In the genomic region with DNA sequence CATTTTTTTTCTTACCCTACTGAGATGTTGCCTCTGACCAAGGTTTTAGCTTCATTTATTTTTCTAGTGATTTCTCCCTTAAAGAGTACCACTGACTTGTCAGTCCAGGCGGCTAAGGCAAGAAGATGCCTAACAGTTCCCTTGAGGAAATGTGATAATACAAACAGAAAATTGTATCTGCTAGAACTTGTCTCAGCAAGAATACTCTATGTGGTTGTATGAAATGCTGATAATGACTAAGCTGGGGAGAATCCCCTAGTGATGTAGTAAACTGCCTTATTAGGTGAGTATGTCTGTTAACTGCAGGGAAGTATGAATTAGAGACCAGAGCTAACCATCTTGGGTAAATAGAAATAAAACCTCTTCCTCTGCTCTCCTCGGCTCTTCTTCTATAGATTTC, we compare ENCODE assay signal across 12 cellular contexts. TPM values are rescaled to one million over a fixed set of nuclear protein-coding genes. Genes with fewer than 3 reads are reported as not detected.
A peak's percentile ranks its signal among the peaks of the same experiment; 100 is the strongest.
DNase-seq lines count a peak whose midpoint lies in the region; ATAC-seq and TF ChIP-seq lines count a peak whose summit lies in the region.
"Had no signal": no experiment of that assay in that cellular context is flagged by ENCODE, and none has a peak within 500 bp of the region (broad histone marks: within the 10 kb centered on the region; RNA-seq: fewer than 3 reads in every experiment).

No MANE protein-coding gene starts in this region.

- intact Hi-C loops in right cardiac atrium (cut with DNase I), result no loop called here

- DNase-seq in foreskin keratinocyte (peak; percentile 95 to 98), right cardiac atrium (no peak), NCI-H187 (lab: John Stamatoyannopoulos, UW) (no peak), NCI-H2227 treated with DMSO at 0.1 percent for 48 hours (lab: John Stamatoyannopoulos, UW) (no peak)
- DNase-seq: amniotic stem cell; NCI-H1105; stimulated activated naive CD4-positive, alpha-beta T cell had no signal

- no peaks in the 10 kb centered on the region for H3K27me3 ChIP-seq in foreskin keratinocyte
- H3K27me3 ChIP-seq in right cardiac atrium (ENCODE audit: control insufficient read depth, insufficient read depth), result no peaks in the 10 kb centered on the region

- WGBS in right cardiac atrium, result 76% methylated on average over 2 of the region's 2 CpGs

- ATAC-seq in GM18508 (IDR thresholded peaks at IDR 0.05; ENCODE audit: insufficient read depth, unreplicated experiment) (peak; percentile 99), GM21529 (IDR thresholded peaks at IDR 0.05; ENCODE audit: unreplicated experiment) (peak; percentile 99), HG03457 (IDR thresholded peaks at IDR 0.05; ENCODE audit: unreplicated experiment) (peak; percentile 87), foreskin keratinocyte (peak; percentile 92), right cardiac atrium (no peak), HG03045 (IDR thresholded peaks at IDR 0.05; ENCODE audit: unreplicated experiment) (no peak)

- H3K4me3 ChIP-seq in right cardiac atrium (ENCODE audit: low read length), result no peak overlapping the region

- no peak for TF ChIP-seq CTCF in foreskin keratinocyte (conservative IDR thresholded peaks at IDR 0.05)

- no peaks in the 10 kb centered on the region for H3K9me3 ChIP-seq in right cardiac atrium (ENCODE audit: control insufficient read depth, low read length)

- H3K4me1 ChIP-seq in foreskin keratinocyte (peaks cover 29% of the 10 kb centered on the region), right cardiac atrium (ENCODE audit: control insufficient read depth, insufficient read depth, low read length) (no peaks in the 10 kb centered on the region)

- H3K27ac ChIP-seq in foreskin keratinocyte (peak overlapping the region; percentile 74), right cardiac atrium (ENCODE audit: low read length) (no peak overlapping the region)

RNA-seq across cellular contexts. Expression of a gene that starts 6.7 kb away (rescaled TPM):
- 4.3 and 5.7 TPM in 2 replicates for total RNA-seq in foreskin keratinocyte
- 5.3 and 8.6 TPM in 2 replicates for polyA plus RNA-seq in foreskin keratinocyte
- not detected for total RNA-seq in right cardiac atrium
- not detected for polyA plus RNA-seq in right cardiac atrium
- total RNA-seq: osteocyte had no signal

RNA-seq across cellular contexts. Expression of a gene that starts 16.7 kb away (rescaled TPM):
- total RNA-seq in foreskin keratinocyte, result not detected in 2 replicates
- polyA plus RNA-seq in foreskin keratinocyte, result not detected in 2 replicates
- total RNA-seq in right cardiac atrium, result not detected
- polyA plus RNA-seq in right cardiac atrium, result not detected
- total RNA-seq: osteocyte had no signal

RNA-seq across cellular contexts. Expression of a gene that starts 36.4 kb away (rescaled TPM):
- not detected in 2 replicates for total RNA-seq in foreskin keratinocyte
- polyA plus RNA-seq in foreskin keratinocyte, result not detected in 2 replicates
- not detected for total RNA-seq in right cardiac atrium
- not detected for polyA plus RNA-seq in right cardiac atrium
- total RNA-seq: osteocyte had no signal

Comparison
In these comparisons a context has a peak if more than half of its experiments do, and no peak if none do; other contexts are left out.
1. ATAC-seq: peak in GM18508 (single experiment), GM21529 (single experiment), HG03457 (single experiment) and foreskin keratinocyte (single experiment); none in right cardiac atrium (0 of 2) and HG03045 (single experiment).
2. DNase-seq: peak in foreskin keratinocyte (2 of 2); none in right cardiac atrium (0 of 3), NCI-H187 (0 of 2) and NCI-H2227 treated with DMSO at 0.1 percent for 48 hours (single experiment).